22 cellular contexts compared by ENCODE assay signal in genomic region chr5:144504929-144505578, GRCh38.
A peak's percentile ranks its signal among the peaks of the same experiment; 100 is the strongest.
DNase-seq lines count a peak whose midpoint lies in the region; ATAC-seq and TF ChIP-seq lines count a peak whose summit lies in the region.
"Had no signal": no experiment of that assay in that cellular context is flagged by ENCODE, and none has a peak within 500 bp of the region (broad histone marks: within the 10 kb centered on the region; RNA-seq: fewer than 3 reads in every experiment).

No MANE protein-coding gene starts in this region.

- H3K36me3 ChIP-seq in Karpas-422 (ENCODE audit: insufficient read depth, low read length) (no peaks in the 10 kb centered on the region), hepatocyte (replicated peaks; ENCODE audit: insufficient read depth, low read depth) (no peaks in the 10 kb centered on the region), tibial artery (no peaks in the 10 kb centered on the region)
- H3K36me3 ChIP-seq: BLaER1 treated with 17β-estradiol and CSF1 and Interleukin-3, amounts not matched to agents 10 nM and 100 nM; cardiac muscle cell; SJCRH30 had no signal

- DNase-seq in NCI-H1417 (lab: John Stamatoyannopoulos, UW) (peak in 2 of 3 experiments; percentile 14 to 62), NCI-H1417 treated with DMSO at 0.1 percent for 48 hours (lab: John Stamatoyannopoulos, UW) (no peak), NCI-H146 (lab: John Stamatoyannopoulos, UW) (peak; percentile 29), WTC11 (ENCODE audit: low spot score) (no peak), nephron progenitor cell (no peak), Karpas-422 (no peak), hepatocyte (ENCODE audit: low spot score) (no peak), tibial artery (no peak)
- DNase-seq: activated CD4-positive, CD25-positive, alpha-beta regulatory T cell; activated CD8-positive, alpha-beta T cell treated with anti-CD3 and anti-CD28 coated beads, Interleukin-2, amount 10 ng/mL, durations not matched to agents 7 days and 5 days; activated naive CD8-positive, alpha-beta T cell treated with anti-CD3 and anti-CD28 coated beads, Interleukin-2, amount 50 U/mL, for 24 hours; islet precursor cell; NCI-H2107; stimulated activated CD4-positive, alpha-beta T cell treated with anti-CD3 and anti-CD28 coated beads, Interleukin-15, amount 100 ng/mL, for 24 hours; stimulated activated naive CD4-positive, alpha-beta T cell; trophoblast cell had no signal

- WGBS in hepatocyte (ENCODE audit: low lambda C conversion rate, missing lambda C conversion rate), result 44% methylated on average over 5 of the region's 5 CpGs

- H3K9me3 Mint-ChIP-seq in WTC11, result peaks cover under 1% of the 10 kb centered on the region
- peaks cover 9% of the 10 kb centered on the region for H3K9me3 Mint-ChIP-seq in nephron progenitor cell
- H3K9me3 Mint-ChIP-seq: memory B cell; T-helper 2 cell treated with Interferon-gamma antibody and Interleukin-4, amounts not matched to agents 5 μg/mL and 100 μg/mL, for 36 hours had no signal

- POLR2A ChIA-PET in WTC11 (lab: Charles Lee), result no interaction called here

- H3K27ac ChIP-seq in Karpas-422 (ENCODE audit: low read length) (no peak overlapping the region), hepatocyte (no peak overlapping the region), tibial artery (no peak overlapping the region)
- H3K27ac ChIP-seq: BLaER1 treated with 17β-estradiol and CSF1 and Interleukin-3, amounts not matched to agents 10 nM and 100 nM; cardiac muscle cell; SJCRH30 had no signal

- H3K27me3 ChIP-seq in Karpas-422 (ENCODE audit: low read length) (no peaks in the 10 kb centered on the region), hepatocyte (no peaks in the 10 kb centered on the region), tibial artery (no peaks in the 10 kb centered on the region)
- H3K27me3 ChIP-seq: BLaER1 treated with 17β-estradiol and CSF1 and Interleukin-3, amounts not matched to agents 10 nM and 100 nM; cardiac muscle cell; SJCRH30 had no signal

- H3K27ac Mint-ChIP-seq in WTC11 (no peak overlapping the region), nephron progenitor cell (peak overlapping the region; percentile 46)
- H3K27ac Mint-ChIP-seq: activated CD8-positive, alpha-beta T cell treated with anti-CD3 and anti-CD28 coated beads, Interleukin-2, amount 10 ng/mL, durations not matched to agents 7 days and 5 days; activated naive CD8-positive, alpha-beta T cell treated with anti-CD3 and anti-CD28 coated beads, Interleukin-2, amount 50 U/mL, for 24 hours; memory B cell; natural killer cell treated with Interleukin-12 subunit alpha and Interleukin-12 subunit beta and Interleukin-15 and Interleukin-18, amount 100 ng/mL, for 72 hours; T-helper 2 cell treated with Interferon-gamma antibody and Interleukin-4, amounts not matched to agents 5 μg/mL and 100 μg/mL, for 36 hours had no signal

- H3K36me3 Mint-ChIP-seq in WTC11 (no peaks in the 10 kb centered on the region), nephron progenitor cell (ENCODE audit: low read depth) (no peaks in the 10 kb centered on the region)
- H3K36me3 Mint-ChIP-seq: memory B cell; natural killer cell treated with Interleukin-12 subunit alpha and Interleukin-12 subunit beta and Interleukin-15 and Interleukin-18, amount 100 ng/mL, for 72 hours had no signal

- no peaks in the 10 kb centered on the region for H3K9me3 ChIP-seq in Karpas-422 (ENCODE audit: low read length)
- no peaks in the 10 kb centered on the region for H3K9me3 ChIP-seq in hepatocyte (ENCODE audit: low read depth)
- no peaks in the 10 kb centered on the region for H3K9me3 ChIP-seq in tibial artery
- H3K9me3 ChIP-seq: SJCRH30 had no signal

- H3K4me1 Mint-ChIP-seq in WTC11 (peaks cover 17% of the 10 kb centered on the region), nephron progenitor cell (peaks cover 7% of the 10 kb centered on the region)
- H3K4me1 Mint-ChIP-seq: activated naive CD8-positive, alpha-beta T cell treated with anti-CD3 and anti-CD28 coated beads, Interleukin-2, amount 50 U/mL, for 24 hours; memory B cell had no signal

- H3K9ac ChIP-seq in Karpas-422 (ENCODE audit: low read length), result no peak overlapping the region
- H3K9ac ChIP-seq: BLaER1 treated with 17β-estradiol and CSF1 and Interleukin-3, amounts not matched to agents 10 nM and 100 nM had no signal

- intact Hi-C loops in tibial artery (cut with DNase I; ENCODE audit: low total_unique reads), result no loop called here

- H3K79me2 ChIP-seq in Karpas-422 (ENCODE audit: low read length), result no peaks in the 10 kb centered on the region
- no peaks in the 10 kb centered on the region for H3K79me2 ChIP-seq in hepatocyte

- H3K27me3 Mint-ChIP-seq in WTC11 (ENCODE audit: low read depth) (peaks cover 94% of the 10 kb centered on the region), nephron progenitor cell (ENCODE audit: low read depth, poor library complexity) (no peaks in the 10 kb centered on the region)
- H3K27me3 Mint-ChIP-seq: activated naive CD8-positive, alpha-beta T cell treated with anti-CD3 and anti-CD28 coated beads, Interleukin-2, amount 50 U/mL, for 24 hours; memory B cell; natural killer cell treated with Interleukin-12 subunit alpha and Interleukin-12 subunit beta and Interleukin-15 and Interleukin-18, amount 100 ng/mL, for 72 hours had no signal

- H3K4me2 ChIP-seq in Karpas-422 (ENCODE audit: low read depth, low read length, poor library complexity, severe bottlenecking) (no peak overlapping the region), hepatocyte (no peak overlapping the region)
- H3K4me2 ChIP-seq: BLaER1 treated with 17β-estradiol and CSF1 and Interleukin-3, amounts not matched to agents 10 nM and 100 nM had no signal

- ATAC-seq in WTC11, result peak; percentile 93
- ATAC-seq: activated CD8-positive, alpha-beta T cell treated with anti-CD3 and anti-CD28 coated beads, Interleukin-2, amount 10 ng/mL, durations not matched to agents 7 days and 5 days; activated naive CD8-positive, alpha-beta T cell treated with anti-CD3 and anti-CD28 coated beads, Interleukin-2, amount 50 U/mL, for 24 hours; natural killer cell treated with Interleukin-12 subunit alpha and Interleukin-12 subunit beta and Interleukin-15 and Interleukin-18, amount 100 ng/mL, for 72 hours had no signal

- H3K4me3 ChIP-seq in Karpas-422 (ENCODE audit: low read length) (no peak overlapping the region), hepatocyte (no peak overlapping the region), tibial artery (no peak overlapping the region)
- H3K4me3 ChIP-seq: BLaER1 treated with 17β-estradiol and CSF1 and Interleukin-3, amounts not matched to agents 10 nM and 100 nM; cardiac muscle cell; SJCRH30 had no signal

- no peaks in the 10 kb centered on the region for H4K20me1 ChIP-seq in Karpas-422 (ENCODE audit: insufficient read depth, low read depth, low read length)
- no peaks in the 10 kb centered on the region for H4K20me1 ChIP-seq in hepatocyte (ENCODE audit: insufficient read depth, poor library complexity, severe bottlenecking)
- H4K20me1 ChIP-seq: BLaER1 treated with 17β-estradiol and CSF1 and Interleukin-3, amounts not matched to agents 10 nM and 100 nM had no signal

- CTCF ChIA-PET in WTC11 (lab: Charles Lee), result interaction anchor here (0.5 to 1.0 kb wide), 4 partner anchors 15 to 301 kb away, joined by 3 to 5 read pairs (median 4); no protein-coding TSS in a partner anchor

- no peak for TF ChIP-seq CTCF in WTC11 (IDR thresholded peaks at IDR 0.05)
- no peak for TF ChIP-seq CTCF in nephron progenitor cell (IDR thresholded peaks at IDR 0.05)
- no peak for TF ChIP-seq CTCF in hepatocyte (IDR thresholded peaks at IDR 0.05; ENCODE audit: poor library complexity)
- no peak for TF ChIP-seq CTCF in tibial artery (IDR thresholded peaks at IDR 0.05)

- H2AFZ ChIP-seq in Karpas-422 (ENCODE audit: low read length), result no peak overlapping the region
- H2AFZ ChIP-seq in hepatocyte, result no peak overlapping the region

- H3K4me1 ChIP-seq in Karpas-422 (ENCODE audit: low read length), result no peaks in the 10 kb centered on the region
- H3K4me1 ChIP-seq in hepatocyte (ENCODE audit: insufficient read depth), result no peaks in the 10 kb centered on the region
- H3K4me1 ChIP-seq in tibial artery, result no peaks in the 10 kb centered on the region
- H3K4me1 ChIP-seq: BLaER1 treated with 17β-estradiol and CSF1 and Interleukin-3, amounts not matched to agents 10 nM and 100 nM; SJCRH30 had no signal

- no peak overlapping the region for H3K4me3 Mint-ChIP-seq in WTC11
- H3K4me3 Mint-ChIP-seq in nephron progenitor cell, result no peak overlapping the region
- H3K4me3 Mint-ChIP-seq: activated CD8-positive, alpha-beta T cell treated with anti-CD3 and anti-CD28 coated beads, Interleukin-2, amount 10 ng/mL, durations not matched to agents 7 days and 5 days; activated naive CD8-positive, alpha-beta T cell treated with anti-CD3 and anti-CD28 coated beads, Interleukin-2, amount 50 U/mL, for 24 hours; memory B cell; natural killer cell treated with Interleukin-12 subunit alpha and Interleukin-12 subunit beta and Interleukin-15 and Interleukin-18, amount 100 ng/mL, for 72 hours; T-helper 2 cell treated with Interferon-gamma antibody and Interleukin-4, amounts not matched to agents 5 μg/mL and 100 μg/mL, for 36 hours had no signal

- H3K9me2 ChIP-seq in Karpas-422 (replicated peaks; ENCODE audit: insufficient read depth, low read length) (no peaks in the 10 kb centered on the region), hepatocyte (replicated peaks; ENCODE audit: insufficient read depth) (no peaks in the 10 kb centered on the region)

TF ChIP-seq in WTC11, 78 proteins besides CTCF, POLR2A, EP300 and RAD21 (continues in another document):
- TF ChIP-seq RELA (CRISPR knock-in tag; IDR thresholded peaks at IDR 0.05; ENCODE audit: borderline replicate concordance) (no peak), SOX15 (CRISPR knock-in tag; IDR thresholded peaks at IDR 0.05) (no peak), ATF3 (CRISPR knock-in tag; conservative IDR thresholded peaks at IDR 0.05) (no peak), ATF6 (CRISPR knock-in tag; IDR thresholded peaks at IDR 0.05) (no peak), NR3C1 (CRISPR knock-in tag; conservative IDR thresholded peaks at IDR 0.05; ENCODE audit: low read depth) (no peak)

Comparison
In these comparisons a context has a peak if more than half of its experiments do, and no peak if none do; other contexts are left out.
1. DNase-seq: peak in NCI-H1417 (2 of 3) and NCI-H146 (single experiment); none in NCI-H1417 treated with DMSO at 0.1 percent for 48 hours (single experiment), WTC11 (single experiment), nephron progenitor cell (single experiment), Karpas-422 (single experiment), hepatocyte (single experiment) and tibial artery (0 of 2).